28 cellular contexts compared by ENCODE assay signal in the genomic region with DNA sequence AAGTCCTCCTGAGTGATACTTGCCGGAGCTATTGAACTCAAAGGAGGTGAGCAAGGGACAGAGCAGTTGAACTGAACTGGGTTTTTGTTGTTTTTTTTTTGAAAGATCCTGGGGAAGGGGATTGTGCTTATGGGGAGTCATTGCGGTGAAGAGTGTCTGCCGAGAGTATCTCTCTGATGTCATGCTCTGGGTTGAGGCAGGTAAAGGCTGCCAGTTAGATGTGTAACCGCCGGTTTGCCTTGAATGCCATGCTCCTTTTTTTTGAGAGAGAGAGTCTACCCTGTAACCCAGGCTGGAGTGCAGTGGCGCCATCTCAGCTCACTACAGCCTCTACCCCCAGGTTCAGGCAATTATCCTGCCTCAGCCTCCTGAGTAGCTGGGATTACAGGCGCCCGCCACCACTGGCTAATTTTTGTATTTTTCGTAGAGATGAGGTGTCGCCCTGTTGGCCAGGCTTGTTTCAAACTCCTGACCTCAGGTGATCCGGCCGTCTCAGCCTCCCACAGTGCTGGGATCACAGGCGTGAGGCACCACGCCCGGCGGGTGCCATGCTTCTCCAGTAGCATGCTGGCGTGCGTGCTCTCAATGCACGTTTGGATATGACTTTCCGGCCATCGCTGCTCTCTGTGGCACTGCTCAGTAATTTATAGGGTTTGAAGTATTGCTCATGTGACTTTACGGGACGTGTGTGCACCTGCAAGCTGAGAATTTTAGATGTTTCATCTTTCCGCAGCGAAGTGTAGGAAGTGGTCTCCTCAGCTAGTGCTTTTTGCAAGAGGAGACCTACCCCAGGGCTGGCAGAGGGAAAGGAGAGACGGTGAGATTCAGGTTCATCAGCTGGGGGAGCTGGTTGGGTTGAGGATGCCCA. TPM values are rescaled to one million over a fixed set of nuclear protein-coding genes. Genes with fewer than 3 reads are reported as not detected.
DNase-seq lines count a peak whose midpoint lies in the region; ATAC-seq lines count a peak whose summit lies in the region.
"Had no signal": no experiment of that assay in that cellular context is flagged by ENCODE, and none has a peak within 500 bp of the region (broad histone marks: within the 10 kb centered on the region; RNA-seq: fewer than 3 reads in every experiment).

No MANE protein-coding gene starts in this region.

- ATAC-seq in T-helper 17 cell (no peak), HG03139 (IDR thresholded peaks at IDR 0.05; ENCODE audit: unreplicated experiment) (no peak)
- ATAC-seq in activated naive CD8-positive, alpha-beta T cell treated with anti-CD3 and anti-CD28 coated beads, Interleukin-2, amount 10 ng/mL, durations not matched to agents 7 days and 5 days (ENCODE audit: low read depth): peak; percentile 70
- ATAC-seq in stimulated activated effector memory CD8-positive, alpha-beta T cell treated with anti-CD3 and anti-CD28 coated beads, Interleukin-12 subunit alpha, Interleukin-12 subunit beta, amount 100 ng/mL, for 72 hours: no peak
- ATAC-seq: left colon; pancreas; stimulated activated naive B cell treated with anti-CD40 and anti-IgM and Interleukin-4, amounts not matched to agents 10 μg/mL and 1 μg/mL and 100 μg/mL, for 72 hours had no signal

- H3K27ac Mint-ChIP-seq in activated naive CD4-positive, alpha-beta T cell treated with anti-CD3 and anti-CD28 coated beads, Interleukin-2, amount 50 U/mL, for 24 hours: peak overlapping the region; percentile 85
- H3K27ac Mint-ChIP-seq in T-helper 17 cell: peak overlapping the region; percentile 67
- H3K27ac Mint-ChIP-seq in activated naive CD8-positive, alpha-beta T cell treated with anti-CD3 and anti-CD28 coated beads, Interleukin-2, amount 10 ng/mL, durations not matched to agents 7 days and 5 days: peak overlapping the region; percentile 82
- peak overlapping the region; percentile 48 for H3K27ac Mint-ChIP-seq in stimulated activated effector memory CD8-positive, alpha-beta T cell treated with anti-CD3 and anti-CD28 coated beads, Interleukin-12 subunit alpha, Interleukin-12 subunit beta, amount 100 ng/mL, for 72 hours
- H3K27ac Mint-ChIP-seq: stimulated activated naive B cell treated with anti-CD40 and anti-IgM and Interleukin-4, amounts not matched to agents 10 μg/mL and 1 μg/mL and 100 μg/mL, for 72 hours had no signal

- peak overlapping the region; percentile 30 for H3K4me3 Mint-ChIP-seq in activated naive CD4-positive, alpha-beta T cell treated with anti-CD3 and anti-CD28 coated beads, Interleukin-2, amount 50 U/mL, for 24 hours
- H3K4me3 Mint-ChIP-seq in T-helper 17 cell: no peak overlapping the region
- peak overlapping the region; percentile 56 for H3K4me3 Mint-ChIP-seq in activated naive CD8-positive, alpha-beta T cell treated with anti-CD3 and anti-CD28 coated beads, Interleukin-2, amount 10 ng/mL, durations not matched to agents 7 days and 5 days
- H3K4me3 Mint-ChIP-seq in stimulated activated effector memory CD8-positive, alpha-beta T cell treated with anti-CD3 and anti-CD28 coated beads, Interleukin-12 subunit alpha, Interleukin-12 subunit beta, amount 100 ng/mL, for 72 hours: no peak overlapping the region
- H3K4me3 Mint-ChIP-seq: immature natural killer cell; stimulated activated naive B cell treated with anti-CD40 and anti-IgM and Interleukin-4, amounts not matched to agents 10 μg/mL and 1 μg/mL and 100 μg/mL, for 72 hours had no signal

- H3K9me3 ChIP-seq in T-helper 17 cell (ENCODE audit: control insufficient read depth, low read length, poor library complexity, severe bottlenecking): no peaks in the 10 kb centered on the region
- H3K9me3 ChIP-seq: BLaER1, colonic mucosa, pancreas had no signal

- POLR2A ChIA-PET in activated naive CD8-positive, alpha-beta T cell treated with anti-CD3 and anti-CD28 coated beads, Interleukin-2, amount 10 ng/mL, durations not matched to agents 7 days and 5 days (lab: Charles Lee): interaction anchor here (0.8 kb wide), 1 partner anchor 11 kb away, joined by 4 read pairs; no protein-coding TSS in a partner anchor

- no peak for DNase-seq in activated naive CD4-positive, alpha-beta T cell (lab: John Stamatoyannopoulos, UW)
- DNase-seq in T-helper 17 cell (no peak), NCI-H1092 (lab: John Stamatoyannopoulos, UW) (no peak)
- no peak for DNase-seq in activated naive CD8-positive, alpha-beta T cell treated with anti-CD3 and anti-CD28 coated beads, Interleukin-2, amount 10 ng/mL, durations not matched to agents 7 days and 5 days
- no peak for DNase-seq in stimulated activated effector memory CD8-positive, alpha-beta T cell treated with anti-CD3 and anti-CD28 coated beads, Interleukin-12 subunit alpha, Interleukin-12 subunit beta, amount 100 ng/mL, for 72 hours (ENCODE audit: low spot score in 2 of 2)
- DNase-seq in activated CD8-positive, alpha-beta memory T cell treated with anti-CD3 and anti-CD28 coated beads, Interleukin-2, amount 50 U/mL, for 48 hours: no peak
- DNase-seq: activated CD4-positive, alpha-beta T cell treated with anti-CD3 and anti-CD28 coated beads, Interleukin-2, amount 50 U/mL, for 1 hour; colonic mucosa; effector CD4-positive, alpha-beta T cell; H7; hypothalamus; immature natural killer cell; left colon; NCI-H2107; NCI-H446; NCI-H82; stimulated activated naive B cell treated with anti-CD40 and anti-IgM and Interleukin-4, amounts not matched to agents 10 μg/mL and 1 μg/mL and 100 μg/mL, for 72 hours; WERI-Rb-1 had no signal

- no peaks in the 10 kb centered on the region for H3K27me3 Mint-ChIP-seq in activated naive CD4-positive, alpha-beta T cell treated with anti-CD3 and anti-CD28 coated beads, Interleukin-2, amount 50 U/mL, for 24 hours
- H3K27me3 Mint-ChIP-seq in T-helper 17 cell: no peaks in the 10 kb centered on the region
- H3K27me3 Mint-ChIP-seq in activated naive CD8-positive, alpha-beta T cell treated with anti-CD3 and anti-CD28 coated beads, Interleukin-2, amount 10 ng/mL, durations not matched to agents 7 days and 5 days: no peaks in the 10 kb centered on the region
- H3K27me3 Mint-ChIP-seq: stimulated activated naive B cell treated with anti-CD40 and anti-IgM and Interleukin-4, amounts not matched to agents 10 μg/mL and 1 μg/mL and 100 μg/mL, for 72 hours had no signal

- H3K36me3 Mint-ChIP-seq in activated naive CD4-positive, alpha-beta T cell treated with anti-CD3 and anti-CD28 coated beads, Interleukin-2, amount 50 U/mL, for 24 hours: peaks cover 5% of the 10 kb centered on the region
- H3K36me3 Mint-ChIP-seq in T-helper 17 cell (ENCODE audit: low read depth): peaks cover 5% of the 10 kb centered on the region
- peaks cover 12% of the 10 kb centered on the region for H3K36me3 Mint-ChIP-seq in activated naive CD8-positive, alpha-beta T cell treated with anti-CD3 and anti-CD28 coated beads, Interleukin-2, amount 10 ng/mL, durations not matched to agents 7 days and 5 days
- peaks cover 90% of the 10 kb centered on the region for H3K36me3 Mint-ChIP-seq in stimulated activated effector memory CD8-positive, alpha-beta T cell treated with anti-CD3 and anti-CD28 coated beads, Interleukin-12 subunit alpha, Interleukin-12 subunit beta, amount 100 ng/mL, for 72 hours

- H3K9me3 Mint-ChIP-seq in activated naive CD4-positive, alpha-beta T cell treated with anti-CD3 and anti-CD28 coated beads, Interleukin-2, amount 50 U/mL, for 24 hours: no peaks in the 10 kb centered on the region
- no peaks in the 10 kb centered on the region for H3K9me3 Mint-ChIP-seq in activated naive CD8-positive, alpha-beta T cell treated with anti-CD3 and anti-CD28 coated beads, Interleukin-2, amount 10 ng/mL, durations not matched to agents 7 days and 5 days
- H3K9me3 Mint-ChIP-seq in stimulated activated effector memory CD8-positive, alpha-beta T cell treated with anti-CD3 and anti-CD28 coated beads, Interleukin-12 subunit alpha, Interleukin-12 subunit beta, amount 100 ng/mL, for 72 hours: no peaks in the 10 kb centered on the region
- H3K9me3 Mint-ChIP-seq: immature natural killer cell; stimulated activated naive B cell treated with anti-CD40 and anti-IgM and Interleukin-4, amounts not matched to agents 10 μg/mL and 1 μg/mL and 100 μg/mL, for 72 hours had no signal

- H3K4me1 Mint-ChIP-seq in activated naive CD4-positive, alpha-beta T cell treated with anti-CD3 and anti-CD28 coated beads, Interleukin-2, amount 50 U/mL, for 24 hours: peaks cover 43% of the 10 kb centered on the region
- peaks cover 27% of the 10 kb centered on the region for H3K4me1 Mint-ChIP-seq in T-helper 17 cell
- H3K4me1 Mint-ChIP-seq in activated naive CD8-positive, alpha-beta T cell treated with anti-CD3 and anti-CD28 coated beads, Interleukin-2, amount 10 ng/mL, durations not matched to agents 7 days and 5 days: peaks cover 31% of the 10 kb centered on the region
- peaks cover 45% of the 10 kb centered on the region for H3K4me1 Mint-ChIP-seq in stimulated activated effector memory CD8-positive, alpha-beta T cell treated with anti-CD3 and anti-CD28 coated beads, Interleukin-12 subunit alpha, Interleukin-12 subunit beta, amount 100 ng/mL, for 72 hours

RNA-seq across cellular contexts. Expression of a gene that starts 8.5 kb away (rescaled TPM):
- 100 to 1,000 TPM; 100 to 141 TPM for total RNA-seq in T-helper 17 cell
- total RNA-seq in activated naive CD8-positive, alpha-beta T cell treated with anti-CD3 and anti-CD28 coated beads, Interleukin-2, amount 10 ng/mL, durations not matched to agents 7 days and 5 days: 10 to 100 TPM; 83.4 to 88.7 TPM

RNA-seq across cellular contexts. Expression of a gene that starts 59.7 kb away (rescaled TPM):
- total RNA-seq in T-helper 17 cell: under 1 TPM; 0.65 to 0.86 TPM
- under 1 TPM in 1 of 2 experiments, not detected in 1; 0.68 TPM for total RNA-seq in activated naive CD8-positive, alpha-beta T cell treated with anti-CD3 and anti-CD28 coated beads, Interleukin-2, amount 10 ng/mL, durations not matched to agents 7 days and 5 days
- total RNA-seq: cardiac septum, colonic mucosa, left colon, mucosa of gallbladder, pancreas, renal cortical epithelial cell, skeletal muscle tissue, temporal lobe, ureter had no signal

Comparison
In these comparisons a context has a peak if more than half of its experiments do, and no peak if none do; other contexts are left out.
1. H3K4me3 Mint-ChIP-seq: peak in activated naive CD4-positive, alpha-beta T cell treated with anti-CD3 and anti-CD28 coated beads, Interleukin-2, amount 50 U/mL, for 24 hours (single experiment) and activated naive CD8-positive, alpha-beta T cell treated with anti-CD3 and anti-CD28 coated beads, Interleukin-2, amount 10 ng/mL, durations not matched to agents 7 days and 5 days (single experiment); none in T-helper 17 cell (single experiment) and stimulated activated effector memory CD8-positive, alpha-beta T cell treated with anti-CD3 and anti-CD28 coated beads, Interleukin-12 subunit alpha, Interleukin-12 subunit beta, amount 100 ng/mL, for 72 hours (single experiment).
2. Peak in every context shown above with its lines, with median percentiles within 50 percentile points of each other: H3K27ac Mint-ChIP-seq.